24 cellular contexts compared by ENCODE assay signal in the genomic region with DNA sequence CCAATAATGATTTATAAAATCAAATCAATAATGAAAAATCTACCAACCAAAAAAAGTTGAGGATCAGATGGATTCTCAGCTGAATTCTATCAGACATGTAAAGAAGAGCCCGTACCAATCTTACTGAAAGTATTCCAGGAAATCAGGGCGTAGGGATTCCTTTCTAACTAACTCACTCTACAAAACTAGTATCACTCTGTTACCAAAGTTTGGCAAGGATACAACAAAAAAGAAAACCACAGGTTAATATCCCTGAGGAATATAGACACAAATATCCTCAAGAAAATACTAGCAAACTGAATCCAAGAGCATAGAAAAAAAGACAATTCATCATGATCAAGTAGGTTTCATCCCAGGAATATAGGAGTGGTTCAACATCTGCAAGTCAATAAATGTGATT. TPM values are rescaled to one million over a fixed set of nuclear protein-coding genes. Genes with fewer than 3 reads are reported as not detected.
"Had no signal": no experiment of that assay in that cellular context is flagged by ENCODE, and none has a peak within 500 bp of the region (broad histone marks: within the 10 kb centered on the region; RNA-seq: fewer than 3 reads in every experiment).

No MANE protein-coding gene starts in this region.

- ATAC-seq: left lobe of liver; naive thymus-derived CD8-positive, alpha-beta T cell; stimulated activated memory B cell treated with anti-CD40 and anti-IgM and Interleukin-4, amounts not matched to agents 10 μg/mL and 1 μg/mL and 100 μg/mL, for 72 hours; stimulated activated naive CD8-positive, alpha-beta T cell treated with anti-CD3 and anti-CD28 coated beads, Interleukin-15, Interleukin-2, amounts not matched to agents 100 U/mL and 50 U/mL, for 24 hours had no signal

- H3K27ac ChIP-seq: coronary artery, esophagus muscularis mucosa, prostate gland, right atrium auricular region, sigmoid colon, skin epidermis, spleen, testis, tibial artery had no signal

- H3K4me1 ChIP-seq: esophagus muscularis mucosa, prostate gland, right atrium auricular region, sigmoid colon, spleen, testis, tibial artery had no signal

- H3K36me3 ChIP-seq: esophagus muscularis mucosa, prostate gland, right atrium auricular region, sigmoid colon, spleen, tibial artery had no signal

- H3K27me3 ChIP-seq: esophagus muscularis mucosa, right atrium auricular region, sigmoid colon, spleen, testis, tibial artery had no signal

- DNase-seq: dermis blood vessel endothelial cell; effector memory CD4-positive, alpha-beta T cell; head of caudate nucleus; kidney; mesendoderm; midbrain; naive thymus-derived CD8-positive, alpha-beta T cell; nephron progenitor cell; nucleus accumbens; sigmoid colon; spleen; stimulated activated CD4-positive, alpha-beta T cell treated with anti-CD3 and anti-CD28 coated beads, Interleukin-4, amount 100 ng/mL, for 4 hours; stimulated activated naive CD8-positive, alpha-beta T cell treated with anti-CD3 and anti-CD28 coated beads, Interleukin-15, Interleukin-2, amounts not matched to agents 100 U/mL and 50 U/mL, for 24 hours; substantia nigra; testis; tibial artery had no signal

- H3K9me3 ChIP-seq: prostate gland, testis, tibial artery had no signal

- H3K4me3 ChIP-seq: coronary artery, esophagus muscularis mucosa, lung, prostate gland, right atrium auricular region, sigmoid colon, skin epidermis, spleen, testis, tibial artery had no signal

RNA-seq across cellular contexts. Expression of a gene that starts 52.8 kb away (rescaled TPM):
- total RNA-seq: naive thymus-derived CD8-positive, alpha-beta T cell had no signal
- polyA plus RNA-seq: naive thymus-derived CD8-positive, alpha-beta T cell had no signal
